In genomic region chr1:204398197-204399125, GRCh38 we compare ENCODE assay signal across 1 cellular context.
TF ChIP-seq lines count a peak whose summit lies in the region.

No MANE protein-coding gene starts in this region.

TF ChIP-seq in SK-N-SH, 30 proteins besides CTCF, POLR2A, EP300 and RAD21 (continued from another document):
- no peak for TF ChIP-seq REST (IDR thresholded peaks at IDR 0.05; ENCODE audit: low read depth, low read length)
- no peak for TF ChIP-seq USF2 (IDR thresholded peaks at IDR 0.05; ENCODE audit: borderline replicate concordance, low read depth, low read length)
- no peak for TF ChIP-seq FOXJ3 (CRISPR knock-in tag; IDR thresholded peaks at IDR 0.05)
- TF ChIP-seq GABPA (IDR thresholded peaks at IDR 0.05; ENCODE audit: low read depth), result no peak
- TF ChIP-seq IRF3 (IDR thresholded peaks at IDR 0.05; ENCODE audit: low read depth, low read length), result no peak
- TF ChIP-seq GATA2 (CRISPR knock-in tag; IDR thresholded peaks at IDR 0.05), result no peak
- TF ChIP-seq CHD2 (IDR thresholded peaks at IDR 0.05; ENCODE audit: low read length, partially characterized antibody), result no peak
- TF ChIP-seq ELF1 (IDR thresholded peaks at IDR 0.05), result no peak
- no peak for TF ChIP-seq NFIC (IDR thresholded peaks at IDR 0.05; ENCODE audit: borderline replicate concordance)
- TF ChIP-seq MXI1 (IDR thresholded peaks at IDR 0.05; ENCODE audit: low read depth, low read length), result no peak
- no peak for TF ChIP-seq USF1 (IDR thresholded peaks at IDR 0.05; ENCODE audit: borderline replicate concordance, low read depth)
